Comparison of ENCODE assay signal across 16 cellular contexts in genomic region chr22:44683237-44683636, GRCh38. TPM values are rescaled to one million over a fixed set of nuclear protein-coding genes. Genes with fewer than 3 reads are reported as not detected.
DNase-seq lines count a peak whose midpoint lies in the region; ATAC-seq, FAIRE-seq and TF ChIP-seq lines count a peak whose summit lies in the region.
"Had no signal": no experiment of that assay in that cellular context is flagged by ENCODE, and none has a peak within 500 bp of the region (broad histone marks: within the 10 kb centered on the region; RNA-seq: fewer than 3 reads in every experiment).

No MANE protein-coding gene starts in this region.

- no peak overlapping the region for H3K4me3 ChIP-seq in GM12865 (ENCODE audit: low read depth, low read length)
- H3K4me3 ChIP-seq in neuronal stem cell (ENCODE audit: low read length in 2 of 2): no peak overlapping the region
- H3K4me3 ChIP-seq: left ventricle myocardium inferior, right lobe of liver, testis had no signal

- H2BK15ac ChIP-seq in neuronal stem cell (ENCODE audit: low read length): peak overlapping the region; percentile 68

- no peak overlapping the region for H3K4me2 ChIP-seq in neuronal stem cell (ENCODE audit: insufficient read depth, low read length, poor library complexity, severe bottlenecking)

- TF ChIP-seq CTCF in GM12865 (IDR thresholded peaks at IDR 0.05; ENCODE audit: insufficient read depth, low read depth, low read length, missing control alignments): no peak

- no peak overlapping the region for H3K18ac ChIP-seq in neuronal stem cell (ENCODE audit: low read length)

- no peak overlapping the region for H2BK120ac ChIP-seq in neuronal stem cell (ENCODE audit: low read depth, low read length)

- no peaks in the 10 kb centered on the region for H3K36me3 ChIP-seq in neuronal stem cell (replicated peaks in 1 of 2; ENCODE audit: control insufficient read depth in 2 of 2, insufficient read depth in 2 of 2, low read length in 2 of 2)
- H3K36me3 ChIP-seq: left ventricle myocardium inferior, right lobe of liver had no signal

- H3K9ac ChIP-seq in neuronal stem cell (ENCODE audit: low read depth, low read length, poor library complexity): no peak overlapping the region

- peak; percentile 40 for ATAC-seq in GM18868 (IDR thresholded peaks at IDR 0.05; ENCODE audit: unreplicated experiment)
- ATAC-seq: PC-3, right lobe of liver had no signal

- H2BK12ac ChIP-seq in neuronal stem cell (ENCODE audit: low read length): no peak overlapping the region

- FAIRE-seq in HTR-8/SVneo (lab: Jason Lieb, UNC): no peak

- H3K4me1 Mint-ChIP-seq in T-helper 1 cell treated with Interleukin-12 subunit alpha and Interleukin-12 subunit beta and Interleukin-4 antibody, amounts not matched to agents 30 μg/mL and 1 μg/mL, for 36 hours (ENCODE audit: low read depth): peaks cover 47% of the 10 kb centered on the region

- H3K27ac Mint-ChIP-seq in T-helper 1 cell treated with Interleukin-12 subunit alpha and Interleukin-12 subunit beta and Interleukin-4 antibody, amounts not matched to agents 30 μg/mL and 1 μg/mL, for 36 hours: peak overlapping the region; percentile 67

- no peak overlapping the region for H2AK5ac ChIP-seq in neuronal stem cell (ENCODE audit: low read depth, low read length)

- H3K4ac ChIP-seq in neuronal stem cell (ENCODE audit: low read length): no peak overlapping the region

- DNase-seq in GM12865 (ENCODE audit: low read depth) (peak; percentile 82), neuronal stem cell (ENCODE audit: low spot score) (no peak), NCI-H187 (lab: John Stamatoyannopoulos, UW) (no peak), HTR-8/SVneo (ENCODE audit: insufficient read length, low spot score) (no peak), SHP77 (lab: John Stamatoyannopoulos, UW) (no peak)
- DNase-seq: COR-L47, GOT3, left ventricle myocardium inferior, NCI-H1092, NCI-H345, PC-3, right lobe of liver, SW 1271, testis had no signal

- peaks cover 3% of the 10 kb centered on the region for H3K27me3 Mint-ChIP-seq in T-helper 1 cell treated with Interleukin-12 subunit alpha and Interleukin-12 subunit beta and Interleukin-4 antibody, amounts not matched to agents 30 μg/mL and 1 μg/mL, for 36 hours (ENCODE audit: low read depth)

- no peak overlapping the region for H2BK5ac ChIP-seq in neuronal stem cell (ENCODE audit: low read length)

- H3K9me3 ChIP-seq in neuronal stem cell (replicated peaks in 1 of 2; ENCODE audit: control insufficient read depth in 2 of 2, insufficient read depth in 1 of 2, low read depth in 1 of 2, low read length in 2 of 2): peaks cover 0 to 1% of the 10 kb centered on the region in 2 donors
- H3K9me3 ChIP-seq: left ventricle myocardium inferior, right lobe of liver, testis had no signal

- no peaks in the 10 kb centered on the region for H3K9me3 Mint-ChIP-seq in T-helper 1 cell treated with Interleukin-12 subunit alpha and Interleukin-12 subunit beta and Interleukin-4 antibody, amounts not matched to agents 30 μg/mL and 1 μg/mL, for 36 hours

- no peaks in the 10 kb centered on the region for H3K27me3 ChIP-seq in neuronal stem cell (ENCODE audit: control insufficient read depth in 3 of 3, insufficient read depth in 3 of 3, low read depth in 1 of 3, low read length in 3 of 3)
- H3K27me3 ChIP-seq: right lobe of liver, testis had no signal

- H3K14ac ChIP-seq in neuronal stem cell (ENCODE audit: low read length): no peak overlapping the region

- H3K4me1 ChIP-seq in neuronal stem cell (ENCODE audit: control insufficient read depth in 2 of 2, insufficient read depth in 1 of 2, low read depth in 1 of 2, low read length in 2 of 2): peaks cover 2 to 9% of the 10 kb centered on the region in 2 donors

- no peak overlapping the region for H4K91ac ChIP-seq in neuronal stem cell (ENCODE audit: low read depth, low read length, poor library complexity)

- no peak overlapping the region for H3K27ac ChIP-seq in neuronal stem cell (replicated peaks; ENCODE audit: low read length)
- H3K27ac ChIP-seq: left ventricle myocardium inferior, right lobe of liver, testis had no signal

- no peaks in the 10 kb centered on the region for H3K79me1 ChIP-seq in neuronal stem cell (ENCODE audit: low read depth, low read length)

- peak overlapping the region; percentile 50 for H3K4me3 Mint-ChIP-seq in T-helper 1 cell treated with Interleukin-12 subunit alpha and Interleukin-12 subunit beta and Interleukin-4 antibody, amounts not matched to agents 30 μg/mL and 1 μg/mL, for 36 hours

- H2AFZ ChIP-seq in neuronal stem cell (ENCODE audit: low read length): no peak overlapping the region

- no peak overlapping the region for H3K23ac ChIP-seq in neuronal stem cell (ENCODE audit: low read depth, low read length, poor library complexity)

- peaks cover 3% of the 10 kb centered on the region for H3K36me3 Mint-ChIP-seq in T-helper 1 cell treated with Interleukin-12 subunit alpha and Interleukin-12 subunit beta and Interleukin-4 antibody, amounts not matched to agents 30 μg/mL and 1 μg/mL, for 36 hours (ENCODE audit: low read depth)

- no peak overlapping the region for H4K8ac ChIP-seq in neuronal stem cell (ENCODE audit: low read depth, low read length)

- WGBS in neuronal stem cell (ENCODE audit: extremely low coverage in 2 of 2, insufficient read length in 2 of 2, insufficient replicate concordance in 1 of 2), 2 donors: no CpG with 5 or more reads among the region's 5 CpGs

RNA-seq across cellular contexts. Expression of gene PRR5, which starts 18.8 kb away (rescaled TPM):
- polyA plus RNA-seq in neuronal stem cell (2013, experiment 1 of 2): 14.6 TPM
- polyA plus RNA-seq in neuronal stem cell (2013, experiment 2 of 2): 14.4 TPM
